1 cellular context compared by ENCODE assay signal in genomic region chr4:22463179-22463578, GRCh38.
TF ChIP-seq lines count a peak whose summit lies in the region.

No MANE protein-coding gene starts in this region.

TF ChIP-seq in SK-N-SH treated with all-trans-retinoic acid at 6 μM for 48 hours, 23 proteins besides CTCF, POLR2A, EP300 and RAD21 (continued from another document):
- TF ChIP-seq CSRNP3 (CRISPR knock-in tag; IDR thresholded peaks at IDR 0.05) (no peak), SNAI2 (CRISPR knock-in tag; IDR thresholded peaks at IDR 0.05) (no peak)
